ENCODE assay signal across 10 cellular contexts in genomic region chr10:86410542-86411124, GRCh38. TPM values are rescaled to one million over a fixed set of nuclear protein-coding genes. Genes with fewer than 3 reads are reported as not detected.
DNase-seq lines count a peak whose midpoint lies in the region; ATAC-seq and TF ChIP-seq lines count a peak whose summit lies in the region.
"Had no signal": no experiment of that assay in that cellular context is flagged by ENCODE, and none has a peak within 500 bp of the region (broad histone marks: within the 10 kb centered on the region; RNA-seq: fewer than 3 reads in every experiment).

No MANE protein-coding gene starts in this region.

- peaks cover 44% of the 10 kb centered on the region for H3K4me1 Mint-ChIP-seq in activated CD4-positive, alpha-beta T cell treated with anti-CD3 and anti-CD28 coated beads for 36 hours
- H3K4me1 Mint-ChIP-seq in activated CD8-positive, alpha-beta T cell treated with anti-CD3 and anti-CD28 coated beads for 36 hours (ENCODE audit: low read depth) = peaks cover 42% of the 10 kb centered on the region
- 0 out of 3 replicates have a peak, but pooled peaks cover 3% of the 10 kb centered on the region for H3K4me1 Mint-ChIP-seq in GM23338

- H3K36me3 Mint-ChIP-seq in activated CD4-positive, alpha-beta T cell treated with anti-CD3 and anti-CD28 coated beads for 36 hours (ENCODE audit: low read depth) = peaks cover 8% of the 10 kb centered on the region
- peaks cover 11% of the 10 kb centered on the region for H3K36me3 Mint-ChIP-seq in activated CD8-positive, alpha-beta T cell treated with anti-CD3 and anti-CD28 coated beads for 36 hours (ENCODE audit: low read depth)
- no peaks in the 10 kb centered on the region for H3K36me3 Mint-ChIP-seq in GM23338 (ENCODE audit: low read depth)

- intact Hi-C loops in activated CD4-positive, alpha-beta T cell treated with anti-CD3 and anti-CD28 coated beads for 36 hours (cut with DNase I, micrococcal nuclease) = loop anchor here (1.0 kb wide), 2 partner anchors 9 to 10 kb away; no protein-coding TSS in a partner anchor
- intact Hi-C loops in activated CD8-positive, alpha-beta T cell treated with anti-CD3 and anti-CD28 coated beads for 36 hours (cut with micrococcal nuclease) = no loop called here

- H3K27me3 Mint-ChIP-seq in activated CD4-positive, alpha-beta T cell treated with anti-CD3 and anti-CD28 coated beads for 36 hours = no peaks in the 10 kb centered on the region
- no peaks in the 10 kb centered on the region for H3K27me3 Mint-ChIP-seq in activated CD8-positive, alpha-beta T cell treated with anti-CD3 and anti-CD28 coated beads for 36 hours
- peaks cover 2% of the 10 kb centered on the region for H3K27me3 Mint-ChIP-seq in GM23338 (ENCODE audit: insufficient read depth, low read depth, poor library complexity)

- H3K36me3 ChIP-seq in GM23338 (ENCODE audit: insufficient read depth) = no peaks in the 10 kb centered on the region
- H3K36me3 ChIP-seq: BE2C, WERI-Rb-1 had no signal

- no peaks in the 10 kb centered on the region for H3K27me3 ChIP-seq in GM23338 (ENCODE audit: insufficient read depth)

- H3K27ac Mint-ChIP-seq in activated CD4-positive, alpha-beta T cell treated with anti-CD3 and anti-CD28 coated beads for 36 hours = peak overlapping the region; percentile 93
- peak overlapping the region; percentile 87 for H3K27ac Mint-ChIP-seq in activated CD8-positive, alpha-beta T cell treated with anti-CD3 and anti-CD28 coated beads for 36 hours
- H3K27ac Mint-ChIP-seq in GM23338 = no peak overlapping the region

- POLR2A ChIA-PET in activated CD4-positive, alpha-beta T cell treated with anti-CD3 and anti-CD28 coated beads for 36 hours (lab: Charles Lee) = interaction anchor here (0.8 to 1.8 kb wide), 2 partner anchors 9 to 11 kb away, joined by 6 read pairs; no protein-coding TSS in a partner anchor
- POLR2A ChIA-PET in activated CD8-positive, alpha-beta T cell treated with anti-CD3 and anti-CD28 coated beads for 36 hours (lab: Charles Lee) = interaction anchor here (1.6 to 2.6 kb wide), 2 partner anchors 9 to 10 kb away, joined by 6 to 32 read pairs; no protein-coding TSS in a partner anchor

- no peak overlapping the region for H3K4me2 ChIP-seq in GM23338

- H3K27ac ChIP-seq in GM23338 (ENCODE audit: low read depth) = no peak overlapping the region
- H3K27ac ChIP-seq: WERI-Rb-1 had no signal

- peaks cover 6% of the 10 kb centered on the region for H3K4me1 ChIP-seq in GM23338 (ENCODE audit: insufficient read depth)
- H3K4me1 ChIP-seq: BE2C had no signal

- no peak for DNase-seq in activated CD4-positive, alpha-beta T cell treated with anti-CD3 and anti-CD28 coated beads for 36 hours
- DNase-seq in activated CD4-positive, alpha-beta T cell treated with anti-CD3 and anti-CD28 coated beads for 48 hours = no peak
- no peak for DNase-seq in activated CD8-positive, alpha-beta T cell treated with anti-CD3 and anti-CD28 coated beads for 36 hours
- peak; percentile 81 for DNase-seq in fibroblast of the aortic adventitia (ENCODE audit: low read depth)
- peak; percentile 40 for DNase-seq in stromal cell of bone marrow (ENCODE audit: low read depth)
- no peak for DNase-seq in GM23338 (ENCODE audit: low spot score)
- DNase-seq: BE2C, WERI-Rb-1 had no signal

- ATAC-seq in activated CD4-positive, alpha-beta T cell treated with anti-CD3 and anti-CD28 coated beads for 36 hours = no peak
- ATAC-seq in activated CD8-positive, alpha-beta T cell treated with anti-CD3 and anti-CD28 coated beads for 36 hours = no peak
- no peak for ATAC-seq in HG03108 (IDR thresholded peaks at IDR 0.05; ENCODE audit: unreplicated experiment)
- ATAC-seq in HG02970 (IDR thresholded peaks at IDR 0.05; ENCODE audit: low FRiP score, unreplicated experiment) = no peak
- no peak for ATAC-seq in GM23338

- H3K9me2 ChIP-seq in GM23338 (ENCODE audit: insufficient read depth) = no peaks in the 10 kb centered on the region

- H4K20me1 ChIP-seq in GM23338 (replicated peaks; ENCODE audit: insufficient read depth) = no peaks in the 10 kb centered on the region; the same call in 1 of the 2 replicates

- no peak for TF ChIP-seq CTCF in activated CD8-positive, alpha-beta T cell treated with anti-CD3 and anti-CD28 coated beads for 36 hours (IDR thresholded peaks at IDR 0.05)
- TF ChIP-seq CTCF in fibroblast of the aortic adventitia (IDR thresholded peaks at IDR 0.05; ENCODE audit: insufficient read depth, low read length) (no peak), GM23338 (conservative IDR thresholded peaks at IDR 0.05; ENCODE audit: low read depth in 2 of 2) (no peak)

- no peaks in the 10 kb centered on the region for H3K79me2 ChIP-seq in GM23338 (replicated peaks; ENCODE audit: insufficient read depth)

- H3K4me3 ChIP-seq in fibroblast of the aortic adventitia (ENCODE audit: low read depth, low read length) (no peak overlapping the region), GM23338 (no peak overlapping the region)

- CTCF ChIA-PET in activated CD4-positive, alpha-beta T cell treated with anti-CD3 and anti-CD28 coated beads for 36 hours (lab: Charles Lee) = interaction anchor here (0.6 to 2.5 kb wide), 5 partner anchors 8 to 341 kb away, joined by 3 to 27 read pairs (median 3); no protein-coding TSS in a partner anchor
- CTCF ChIA-PET in activated CD8-positive, alpha-beta T cell treated with anti-CD3 and anti-CD28 coated beads for 36 hours (lab: Charles Lee) = interaction anchor here (0.9 to 6.1 kb wide), 3 partner anchors 10 to 135 kb away, joined by 3 to 71 read pairs (median 3); no protein-coding TSS in a partner anchor

- no peak overlapping the region for H3K4me3 Mint-ChIP-seq in activated CD4-positive, alpha-beta T cell treated with anti-CD3 and anti-CD28 coated beads for 36 hours
- peak overlapping the region; percentile 66 for H3K4me3 Mint-ChIP-seq in activated CD8-positive, alpha-beta T cell treated with anti-CD3 and anti-CD28 coated beads for 36 hours
- no peak overlapping the region for H3K4me3 Mint-ChIP-seq in GM23338

- H2AFZ ChIP-seq in GM23338 = no peak overlapping the region

- no peaks in the 10 kb centered on the region for H3F3A ChIP-seq in GM23338 (replicated peaks; ENCODE audit: low read depth)

- peaks cover 7% of the 10 kb centered on the region for H3K9me3 Mint-ChIP-seq in activated CD4-positive, alpha-beta T cell treated with anti-CD3 and anti-CD28 coated beads for 36 hours (ENCODE audit: low read depth)
- peaks cover 7% of the 10 kb centered on the region for H3K9me3 Mint-ChIP-seq in activated CD8-positive, alpha-beta T cell treated with anti-CD3 and anti-CD28 coated beads for 36 hours
- H3K9me3 Mint-ChIP-seq in GM23338 = no peaks in the 10 kb centered on the region; the same call in 2 of the 3 replicates

TF ChIP-seq in GM23338, 12 proteins besides CTCF, POLR2A, EP300 and RAD21 (continues in another document):
- TF ChIP-seq EZH2phosphoT487 (IDR thresholded peaks at IDR 0.05; ENCODE audit: unreplicated experiment) (no peak), STAT1 (IDR thresholded peaks at IDR 0.05; ENCODE audit: unreplicated experiment) (no peak), POLR2AphosphoS5 (IDR thresholded peaks at IDR 0.05; ENCODE audit: low read depth) (no peak), ZNF331 (CRISPR knock-in tag; IDR thresholded peaks at IDR 0.05; ENCODE audit: low read depth) (no peak), ZNF114 (CRISPR knock-in tag; IDR thresholded peaks at IDR 0.05) (no peak), CREB1 (CRISPR knock-in tag; IDR thresholded peaks at IDR 0.05; ENCODE audit: low read depth) (no peak), NANOG (IDR thresholded peaks at IDR 0.05; ENCODE audit: borderline replicate concordance) (no peak)

RNA-seq across cellular contexts. Expression of gene GRID1, which starts 44.0 kb away (rescaled TPM):
- total RNA-seq in activated CD4-positive, alpha-beta T cell treated with anti-CD3 and anti-CD28 coated beads for 36 hours = not detected
- total RNA-seq in activated CD8-positive, alpha-beta T cell treated with anti-CD3 and anti-CD28 coated beads for 36 hours = not detected
- not detected in 2 replicates for total RNA-seq in fibroblast of the aortic adventitia (ENCODE audit: low replicate concordance)
- total RNA-seq in GM23338 (2014; rRNA removed; shearing (Covaris generic)) = 0.14 and 0.82 TPM in 2 replicates
- polyA plus RNA-seq in GM23338 (2016; fragmentation: Nextera tagmentation; extraction: Ambion mirVana) = 0.09 and 0.15 TPM in 2 replicates

Comparison
In these comparisons a context has a peak if more than half of its experiments do, and no peak if none do; other contexts are left out.
1. DNase-seq: peak in fibroblast of the aortic adventitia (single experiment) and stromal cell of bone marrow (single experiment); none in activated CD4-positive, alpha-beta T cell treated with anti-CD3 and anti-CD28 coated beads for 36 hours (single experiment), activated CD4-positive, alpha-beta T cell treated with anti-CD3 and anti-CD28 coated beads for 48 hours (single experiment), activated CD8-positive, alpha-beta T cell treated with anti-CD3 and anti-CD28 coated beads for 36 hours (single experiment) and GM23338 (single experiment).